ENCODE assay signal across 8 cellular contexts in genomic region chr4:67087897-67088296, GRCh38.
DNase-seq lines count a peak whose midpoint lies in the region; ATAC-seq, FAIRE-seq and TF ChIP-seq lines count a peak whose summit lies in the region.

No MANE protein-coding gene starts in this region.

- no peaks in the 10 kb centered on the region for H3K4me1 ChIP-seq in astrocyte (ENCODE audit: insufficient read depth, low read length)

- H3K27ac ChIP-seq in astrocyte (ENCODE audit: low read depth, low read length): no peak overlapping the region

- no peaks in the 10 kb centered on the region for H3K9me3 Mint-ChIP-seq in astrocyte (ENCODE audit: unreplicated experiment)

- peaks cover 2% of the 10 kb centered on the region for H3K4me1 Mint-ChIP-seq in astrocyte (ENCODE audit: low read depth, unreplicated experiment)

- no peak for TF ChIP-seq POLR2A in lower leg skin (IDR thresholded peaks at IDR 0.05)

- H3K27me3 Mint-ChIP-seq in astrocyte (ENCODE audit: low read depth, unreplicated experiment): peaks cover 2% of the 10 kb centered on the region

- H3K4me2 ChIP-seq in astrocyte (ENCODE audit: low read length): no peak overlapping the region

- H3K9ac ChIP-seq in astrocyte (ENCODE audit: low read length): no peak overlapping the region

- FAIRE-seq in astrocyte (lab: Jason Lieb, UNC): no peak

- H3K36me3 ChIP-seq in astrocyte (ENCODE audit: insufficient read depth, low read length): no peaks in the 10 kb centered on the region

- no peaks in the 10 kb centered on the region for H3K27me3 ChIP-seq in astrocyte (ENCODE audit: insufficient read depth, low read length)

- DNase-seq in CD1c-positive myeloid dendritic cell (ENCODE audit: extremely low spot score) (peak; percentile 57), OCI-M1 (lab: John Stamatoyannopoulos, UW) (peak; percentile 81), astrocyte (ENCODE audit: low read depth) (no peak), lower leg skin (ENCODE audit: low spot score in 2 of 2) (peak; percentile 49 to 85), C1 segment of cervical spinal cord (lab: John Stamatoyannopoulos, UW) (no peak), sciatic nerve (ENCODE audit: low spot score) (no peak)

- no peak overlapping the region for H3K4me3 Mint-ChIP-seq in astrocyte (ENCODE audit: unreplicated experiment)

- TF ChIP-seq CTCF in astrocyte (IDR thresholded peaks at IDR 0.05; ENCODE audit: insufficient read depth, low read depth, low read length): peak; percentile 23
- TF ChIP-seq CTCF in lower leg skin (IDR thresholded peaks at IDR 0.05): no peak

- H3K79me2 ChIP-seq in astrocyte (ENCODE audit: insufficient read depth, low read length): no peaks in the 10 kb centered on the region

- no peak overlapping the region for H3K27ac Mint-ChIP-seq in astrocyte (ENCODE audit: unreplicated experiment)

- H4K20me1 ChIP-seq in astrocyte (ENCODE audit: insufficient read depth, low read length): no peaks in the 10 kb centered on the region

- 61 to 64% methylated on average over 2 of the region's 2 CpGs for WGBS in lower leg skin, 2 donors

- intact Hi-C loops in lower leg skin (cut with DNase I; ENCODE audit: low total_unique reads): no loop called here
- intact Hi-C loops in sciatic nerve (cut with DNase I): no loop called here

- peak; percentile 89 for ATAC-seq in GM18909 (IDR thresholded peaks at IDR 0.05; ENCODE audit: poor library complexity, unreplicated experiment)
- ATAC-seq in HG03108 (IDR thresholded peaks at IDR 0.05; ENCODE audit: unreplicated experiment): peak; percentile 61
- no peak for ATAC-seq in sciatic nerve

- no peaks in the 10 kb centered on the region for H3K9me3 ChIP-seq in astrocyte (ENCODE audit: insufficient read depth, low read depth, low read length)

- H3K4me3 ChIP-seq in astrocyte (ENCODE audit: insufficient read depth, low read depth, low read length): no peak overlapping the region
- H3K4me3 ChIP-seq in lower leg skin (ENCODE audit: low read depth, poor library complexity, severe bottlenecking): no peak overlapping the region

- H2AFZ ChIP-seq in astrocyte (ENCODE audit: low read depth, low read length): no peak overlapping the region

- H3K36me3 Mint-ChIP-seq in astrocyte (ENCODE audit: low read depth, unreplicated experiment): no peaks in the 10 kb centered on the region

Comparison
In these comparisons a context has a peak if more than half of its experiments do, and no peak if none do; other contexts are left out.
1. DNase-seq: peak in CD1c-positive myeloid dendritic cell (single experiment), OCI-M1 (single experiment) and lower leg skin (2 of 2); none in astrocyte (single experiment), C1 segment of cervical spinal cord (0 of 14) and sciatic nerve (single experiment).